In genomic region chr3:5080779-5081550, GRCh38 we compare ENCODE assay signal across 16 cellular contexts. TPM values are rescaled to one million over a fixed set of nuclear protein-coding genes. Genes with fewer than 3 reads are reported as not detected.
DNase-seq lines count a peak whose midpoint lies in the region; ATAC-seq and TF ChIP-seq lines count a peak whose summit lies in the region.
"Had no signal": no experiment of that assay in that cellular context is flagged by ENCODE, and none has a peak within 500 bp of the region (broad histone marks: within the 10 kb centered on the region; RNA-seq: fewer than 3 reads in every experiment).

No MANE protein-coding gene starts in this region.

- no peak for TF ChIP-seq EP300 in sigmoid colon (IDR thresholded peaks at IDR 0.05)

- H3K18ac ChIP-seq in IMR-90 (ENCODE audit: low read depth, low read length) (no peak overlapping the region), mesenchymal stem cell (ENCODE audit: low read depth in 1 of 2, low read length in 2 of 2) (no peak overlapping the region)

- no peak overlapping the region for H2BK12ac ChIP-seq in mesenchymal stem cell (ENCODE audit: low read length in 2 of 2)

- TF ChIP-seq RAD21 in IMR-90 (IDR thresholded peaks at IDR 0.05; ENCODE audit: low read length) = no peak

- no peak overlapping the region for H3K4me2 ChIP-seq in IMR-90 (ENCODE audit: low read depth, low read length)
- H3K4me2 ChIP-seq in hepatocyte = no peak overlapping the region
- no peak overlapping the region for H3K4me2 ChIP-seq in mesenchymal stem cell (ENCODE audit: low read length, poor library complexity, severe bottlenecking)

- H3K4ac ChIP-seq in IMR-90 (ENCODE audit: low read depth, low read length) (no peak overlapping the region), mesenchymal stem cell (ENCODE audit: low read depth in 1 of 2, low read length in 2 of 2) (no peak overlapping the region)

- H2AK9ac ChIP-seq in IMR-90 (replicated peaks; ENCODE audit: low read depth, low read length, poor library complexity) = no peak overlapping the region

- H4K8ac ChIP-seq in IMR-90 (ENCODE audit: low read depth in 2 of 2, low read length in 2 of 2) = no peak overlapping the region
- no peak overlapping the region for H4K8ac ChIP-seq in mesenchymal stem cell (ENCODE audit: low read length)

- dilution Hi-C loops in IMR-90 (cut with HindIII; ENCODE audit: low sequenced_read_pairs, unreplicated experiment) = no loop called here

- H3K9ac ChIP-seq in IMR-90 (ENCODE audit: low read depth, low read length) (no peak overlapping the region), mesenchymal stem cell (ENCODE audit: low read length) (no peak overlapping the region)
- H3K9ac ChIP-seq: GM23248 had no signal

- no peak for DNase-seq in Caco-2
- DNase-seq in IMR-90 = no peak
- DNase-seq in hepatocyte (ENCODE audit: low spot score) = no peak
- DNase-seq in sigmoid colon = peak; percentile 45
- DNase-seq in midbrain (lab: John Stamatoyannopoulos, UW) = no peak
- DNase-seq in activated CD4-positive, CD25-positive, alpha-beta regulatory T cell treated with anti-CD3 and anti-CD28 coated beads, Interleukin-2, amount 50 U/mL, for 72 hours = no peak
- no peak for DNase-seq in mesenchymal stem cell
- DNase-seq: BE2C; CD4-positive, alpha-beta memory T cell; COR-L47; GF-D8; GM23248 had no signal

- H2AK5ac ChIP-seq in IMR-90 (ENCODE audit: low read depth, low read length) = no peak overlapping the region
- no peak overlapping the region for H2AK5ac ChIP-seq in mesenchymal stem cell (ENCODE audit: low read length, severe bottlenecking)

- no peaks in the 10 kb centered on the region for H3K9me2 ChIP-seq in hepatocyte (replicated peaks; ENCODE audit: insufficient read depth)

- H3K9me3 ChIP-seq in Caco-2 = no peaks in the 10 kb centered on the region
- H3K9me3 ChIP-seq in IMR-90 (ENCODE audit: control insufficient read depth, insufficient read depth, low read length) = no peaks in the 10 kb centered on the region
- H3K9me3 ChIP-seq in hepatocyte (ENCODE audit: low read depth) = no peaks in the 10 kb centered on the region
- no peaks in the 10 kb centered on the region for H3K9me3 ChIP-seq in sigmoid colon
- H3K9me3 ChIP-seq in mesenchymal stem cell (ENCODE audit: control insufficient read depth, low read length) = no peaks in the 10 kb centered on the region
- H3K9me3 ChIP-seq: BE2C had no signal

- H3K36me3 Mint-ChIP-seq in Caco-2 (ENCODE audit: insufficient read depth, unreplicated experiment) = no peaks in the 10 kb centered on the region
- H3K36me3 Mint-ChIP-seq: CD4-positive, alpha-beta memory T cell had no signal

- no peaks in the 10 kb centered on the region for H3K79me1 ChIP-seq in IMR-90 (ENCODE audit: low read depth in 1 of 2, low read length in 2 of 2)
- H3K79me1 ChIP-seq in mesenchymal stem cell (replicated peaks; ENCODE audit: low read length, poor library complexity, severe bottlenecking) = no peaks in the 10 kb centered on the region

- H4K91ac ChIP-seq in IMR-90 (ENCODE audit: insufficient read depth, low read depth, low read length) (no peak overlapping the region), mesenchymal stem cell (ENCODE audit: low read length) (no peak overlapping the region)

- H3K4me1 Mint-ChIP-seq in Caco-2 (ENCODE audit: low read depth, unreplicated experiment) = peaks cover 19% of the 10 kb centered on the region
- H3K4me1 Mint-ChIP-seq: CD4-positive, alpha-beta memory T cell; IgD-negative memory B cell had no signal

- BruUV-seq in Caco-2 (replicated peaks; lab: Mats Ljungman, UMichigan) (no TSS peak), IMR-90 (replicated peaks; lab: Mats Ljungman, UMichigan) (no TSS peak)

- H3K4me3 ChIP-seq in Caco-2 (ENCODE audit: low read depth, low read length) (no peak overlapping the region), IMR-90 (ENCODE audit: insufficient read depth, low read depth, low read length) (no peak overlapping the region), hepatocyte (no peak overlapping the region), sigmoid colon (no peak overlapping the region), mesenchymal stem cell (ENCODE audit: insufficient read depth in 1 of 2, low read depth in 1 of 2, low read length in 2 of 2) (no peak overlapping the region)
- H3K4me3 ChIP-seq: GM23248 had no signal

- H2BK15ac ChIP-seq in IMR-90 (ENCODE audit: low read depth, low read length) = no peak overlapping the region
- H2BK15ac ChIP-seq in mesenchymal stem cell (ENCODE audit: low read depth, poor library complexity, severe bottlenecking) = no peak overlapping the region

- H3K9me1 ChIP-seq in IMR-90 (ENCODE audit: insufficient read depth, low read length) = no peaks in the 10 kb centered on the region

- no peak for TF ChIP-seq CTCF in Caco-2 (IDR thresholded peaks at IDR 0.05; ENCODE audit: insufficient read depth in 1 of 2, low read depth in 1 of 2, low read length in 1 of 2, severe bottlenecking in 1 of 2, unreplicated experiment in 1 of 2)
- TF ChIP-seq CTCF in IMR-90 (conservative IDR thresholded peaks at IDR 0.05; ENCODE audit: low read depth, low read length) = no peak
- TF ChIP-seq CTCF in hepatocyte (IDR thresholded peaks at IDR 0.05; ENCODE audit: poor library complexity) = no peak
- TF ChIP-seq CTCF in sigmoid colon (IDR thresholded peaks at IDR 0.05) = no peak

- H3K4me3 Mint-ChIP-seq in Caco-2 (ENCODE audit: unreplicated experiment) = peak overlapping the region; percentile 34
- H3K4me3 Mint-ChIP-seq: CD4-positive, alpha-beta memory T cell; IgD-negative memory B cell had no signal

- no peak overlapping the region for H3K14ac ChIP-seq in IMR-90 (replicated peaks; ENCODE audit: low read depth, low read length)
- H3K14ac ChIP-seq in mesenchymal stem cell (ENCODE audit: low read length in 2 of 2) = no peak overlapping the region

- no peak overlapping the region for H4K5ac ChIP-seq in IMR-90 (ENCODE audit: low read depth, low read length)

- no peaks in the 10 kb centered on the region for H3K27me3 Mint-ChIP-seq in Caco-2 (ENCODE audit: insufficient read depth, unreplicated experiment)

- no peak overlapping the region for H3K23ac ChIP-seq in IMR-90 (ENCODE audit: low read depth, low read length)
- H3K23ac ChIP-seq in mesenchymal stem cell (ENCODE audit: low read length in 2 of 2) = no peak overlapping the region

- in situ Hi-C loops in IMR-90 (cut with MboI; ENCODE audit: low sequenced_read_pairs) = no loop called here

- WGBS in IMR-90 (ENCODE audit: extremely low coverage in 2 of 2, insufficient read length in 1 of 2), 2 experiments = 55% methylated on average over 8 of the region's 15 CpGs; no CpG with 5 or more reads in 1 of the 2 experiments
- WGBS in hepatocyte (ENCODE audit: low lambda C conversion rate, missing lambda C conversion rate) = 97% methylated on average over 15 of the region's 15 CpGs
- WGBS in sigmoid colon, 2 donors = 87 to 92% methylated on average over 15 of the region's 15 CpGs
- 89% methylated on average over 15 of the region's 15 CpGs for WGBS in mesenchymal stem cell

- intact Hi-C loops in Caco-2 (cut with micrococcal nuclease; ENCODE audit: unreplicated experiment) (no loop called here), IMR-90 (cut with micrococcal nuclease) (no loop called here), sigmoid colon (cut with DNase I) (no loop called here)

- no peak overlapping the region for H2BK20ac ChIP-seq in IMR-90 (ENCODE audit: low read depth, low read length)

- peak overlapping the region; percentile 61 for H2AFZ ChIP-seq in IMR-90 (replicated peaks; ENCODE audit: low read length, poor library complexity)
- no peak overlapping the region for H2AFZ ChIP-seq in hepatocyte
- no peak overlapping the region for H2AFZ ChIP-seq in mesenchymal stem cell (ENCODE audit: low read depth, low read length)
- H2AFZ ChIP-seq: GM23248 had no signal

- TF ChIP-seq POLR2A in IMR-90 (IDR thresholded peaks at IDR 0.05; ENCODE audit: low read depth, low read length) = no peak
- TF ChIP-seq POLR2A in sigmoid colon (IDR thresholded peaks at IDR 0.05) = no peak

- no peak overlapping the region for H2BK5ac ChIP-seq in IMR-90 (ENCODE audit: low read depth, low read length, poor library complexity, severe bottlenecking)
- no peak overlapping the region for H2BK5ac ChIP-seq in mesenchymal stem cell (ENCODE audit: low read depth, low read length, poor library complexity, severe bottlenecking)

- no peak for ATAC-seq in IMR-90 (ENCODE audit: low read depth)
- no peak for ATAC-seq in GM21529 (IDR thresholded peaks at IDR 0.05; ENCODE audit: unreplicated experiment)
- ATAC-seq: HCT116 had no signal

- H3K27me3 ChIP-seq in Caco-2 (replicated peaks; ENCODE audit: control insufficient read depth, insufficient read depth, low read length) (no peaks in the 10 kb centered on the region), IMR-90 (ENCODE audit: control insufficient read depth, insufficient read depth, low read length) (peaks cover 3% of the 10 kb centered on the region), hepatocyte (no peaks in the 10 kb centered on the region), sigmoid colon (no peaks in the 10 kb centered on the region), mesenchymal stem cell (ENCODE audit: control insufficient read depth in 1 of 2, insufficient read depth in 1 of 2, low read length in 2 of 2) (peaks cover 9 to 32% of the 10 kb centered on the region in 2 experiments)
- H3K27me3 ChIP-seq: BE2C had no signal

- H2BK120ac ChIP-seq in IMR-90 (ENCODE audit: low read depth, low read length) (no peak overlapping the region), mesenchymal stem cell (ENCODE audit: low read depth, low read length) (no peak overlapping the region)

- no peaks in the 10 kb centered on the region for H4K20me1 ChIP-seq in IMR-90 (ENCODE audit: insufficient read depth, low read length)
- no peaks in the 10 kb centered on the region for H4K20me1 ChIP-seq in hepatocyte (ENCODE audit: insufficient read depth, poor library complexity, severe bottlenecking)

- no peaks in the 10 kb centered on the region for H3K79me2 ChIP-seq in hepatocyte

- no peaks in the 10 kb centered on the region for H3K36me3 ChIP-seq in Caco-2 (ENCODE audit: control insufficient read depth, insufficient read depth, low read length)
- H3K36me3 ChIP-seq in IMR-90 (ENCODE audit: control insufficient read depth, insufficient read depth, low read length) = no peaks in the 10 kb centered on the region
- no peaks in the 10 kb centered on the region for H3K36me3 ChIP-seq in hepatocyte (replicated peaks; ENCODE audit: insufficient read depth, low read depth)
- H3K36me3 ChIP-seq in sigmoid colon = no peaks in the 10 kb centered on the region
- no peaks in the 10 kb centered on the region for H3K36me3 ChIP-seq in mesenchymal stem cell (ENCODE audit: control insufficient read depth in 1 of 2, insufficient read depth in 2 of 2, low read depth in 1 of 2, low read length in 2 of 2)
- H3K36me3 ChIP-seq: BE2C had no signal

- H3K27ac ChIP-seq in IMR-90 (ENCODE audit: insufficient read depth, low read length) = no peak overlapping the region
- peak overlapping the region; percentile 80 for H3K27ac ChIP-seq in hepatocyte
- no peak overlapping the region for H3K27ac ChIP-seq in sigmoid colon
- H3K27ac ChIP-seq in mesenchymal stem cell (ENCODE audit: low read length, poor library complexity, severe bottlenecking) = no peak overlapping the region
- H3K27ac ChIP-seq: C4-2B, GM23248 had no signal

- CTCF ChIA-PET in Caco-2 (lab: Charles Lee) = no interaction called here
- CTCF ChIA-PET in IMR-90 (lab: Yijun Ruan, JAX) = no interaction called here

- POLR2A ChIA-PET in Caco-2 (lab: Charles Lee) = no interaction called here
- POLR2A ChIA-PET in IMR-90 (lab: Charles Lee; ENCODE audit: unreplicated experiment) = no interaction called here

- no peak overlapping the region for H3K56ac ChIP-seq in IMR-90 (ENCODE audit: extremely low read depth, insufficient read depth, low read length)

- peak overlapping the region; percentile 21 for H3K27ac Mint-ChIP-seq in Caco-2 (ENCODE audit: unreplicated experiment)
- H3K27ac Mint-ChIP-seq: CD4-positive, alpha-beta memory T cell had no signal

- H3K9me3 Mint-ChIP-seq in Caco-2 (ENCODE audit: unreplicated experiment) = no peaks in the 10 kb centered on the region
- H3K9me3 Mint-ChIP-seq: CD4-positive, alpha-beta memory T cell had no signal

- peaks cover 3% of the 10 kb centered on the region; the same call in 1 of the 2 replicates for H3K4me1 ChIP-seq in Caco-2
- H3K4me1 ChIP-seq in IMR-90 (ENCODE audit: control insufficient read depth, insufficient read depth, low read length) = no peaks in the 10 kb centered on the region
- H3K4me1 ChIP-seq in hepatocyte (ENCODE audit: insufficient read depth) = peaks cover 5% of the 10 kb centered on the region
- H3K4me1 ChIP-seq in sigmoid colon = no peaks in the 10 kb centered on the region
- H3K4me1 ChIP-seq in mesenchymal stem cell (ENCODE audit: control insufficient read depth, insufficient read depth, low read depth, low read length) = peaks cover 3% of the 10 kb centered on the region
- H3K4me1 ChIP-seq: BE2C had no signal

RNA-seq across cellular contexts. Expression of gene ARL8B, which starts 41.1 kb away (rescaled TPM):
- total RNA-seq in Caco-2 (2022) (56.1 and 65.0 TPM in 2 replicates), IMR-90 (2012; rRNA removed) (47.0 and 62.5 TPM in 2 replicates), hepatocyte (92.3 and 94.4 TPM in 2 replicates), sigmoid colon (10 to 100 TPM; 47.2 to 55.9 (median 50.3) TPM)
- polyA plus RNA-seq in IMR-90 (2012; rRNA removed) (23.8 and 32.3 TPM in 2 replicates), hepatocyte (58.1 and 61.5 TPM in 2 replicates), sigmoid colon (10 to 100 TPM; 28.2 to 36.5 (median 35.8) TPM)
- 13.0 and 20.9 TPM in 2 replicates for polyA plus RNA-seq in IMR-90 (2012; cell fraction: cytosol; rRNA removed)
- 17.4 and 28.8 TPM in 2 replicates for polyA plus RNA-seq in IMR-90 (2012; cell fraction: nucleus; rRNA removed; ENCODE audit: low replicate concordance)
- polyA plus RNA-seq in mesenchymal stem cell (2013, experiment 1 of 2) = 101 TPM
- 108 TPM for polyA plus RNA-seq in mesenchymal stem cell (2013, experiment 2 of 2)
